ENCODE assay signal across 28 cellular contexts in genomic region chr1:191142748-191143147, GRCh38.
"Had no signal": no experiment of that assay in that cellular context is flagged by ENCODE, and none has a peak within 500 bp of the region (broad histone marks: within the 10 kb centered on the region; RNA-seq: fewer than 3 reads in every experiment).

No MANE protein-coding gene starts in this region.

- H3K27me3 ChIP-seq: left lung, ovary, stomach, testis, tibial artery, upper lobe of right lung had no signal

- ATAC-seq: left colon; left lung; lower lobe of right lung; natural killer cell; right cardiac atrium; sciatic nerve; stimulated activated naive B cell treated with anti-CD40 and anti-IgM and Interleukin-4, amounts not matched to agents 10 μg/mL and 1 μg/mL and 100 μg/mL, for 72 hours; stimulated activated naive CD8-positive, alpha-beta T cell treated with anti-CD3 and anti-CD28 coated beads, Interleukin-15, Interleukin-2, amounts not matched to agents 100 U/mL and 50 U/mL, for 24 hours; upper lobe of right lung had no signal

- H3K4me3 ChIP-seq: left lung, lower lobe of right lung, ovary, skin epidermis, stomach, testis, tibial artery, upper lobe of right lung had no signal

- DNase-seq: hypothalamus; immature natural killer cell; kidney; left colon; left lung; lower lobe of right lung; mesendoderm; naive B cell; natural killer cell; nephron progenitor cell; ovary; retina; right cardiac atrium; stimulated activated CD4-positive, alpha-beta T cell treated with anti-CD3 and anti-CD28 coated beads, Interleukin-12 subunit alpha, Interleukin-12 subunit beta, amount 100 ng/mL, for 4 hours; stimulated activated CD4-positive, alpha-beta T cell treated with anti-CD3 and anti-CD28 coated beads, Interleukin-15, amount 100 ng/mL, for 24 hours; stimulated activated CD4-positive, alpha-beta T cell treated with anti-CD3 and anti-CD28 coated beads, Interleukin-2, amount 100 ng/mL, for 24 hours; stimulated activated CD4-positive, alpha-beta T cell treated with anti-CD3 and anti-CD28 coated beads, Interleukin-4, amount 100 ng/mL, for 1 hour; stimulated activated naive B cell treated with anti-CD40 and anti-IgM and Interleukin-4, amounts not matched to agents 10 μg/mL and 1 μg/mL and 100 μg/mL, for 72 hours; stimulated activated naive CD8-positive, alpha-beta T cell treated with anti-CD3 and anti-CD28 coated beads, Interleukin-15, Interleukin-2, amounts not matched to agents 100 U/mL and 50 U/mL, for 24 hours; stomach; testis; tibial artery; trophoblast cell; upper lobe of right lung had no signal

- H3K27ac ChIP-seq: left lung, lower lobe of right lung, ovary, skin epidermis, stomach, testis, tibial artery, upper lobe of right lung had no signal

- H3K4me1 ChIP-seq: left lung, lower lobe of right lung, stomach, testis, tibial artery, upper lobe of right lung had no signal

- FAIRE-seq: islet of Langerhans, kidney, urothelium cell line had no signal

- H3K36me3 ChIP-seq: left lung, lower lobe of right lung, ovary, stomach, tibial artery, upper lobe of right lung had no signal

- H3K9me3 ChIP-seq: left lung, lower lobe of right lung, ovary, stomach, testis, tibial artery, upper lobe of right lung had no signal
